Comparison of ENCODE assay signal across 9 cellular contexts in genomic region chr1:84758968-84759491, GRCh38.
DNase-seq lines count a peak whose midpoint lies in the region; ATAC-seq and TF ChIP-seq lines count a peak whose summit lies in the region.
"Had no signal": no experiment of that assay in that cellular context is flagged by ENCODE, and none has a peak within 500 bp of the region (broad histone marks: within the 10 kb centered on the region; RNA-seq: fewer than 3 reads in every experiment).

No MANE protein-coding gene starts in this region.

- intact Hi-C loops in left cardiac atrium (cut with DNase I), result loop anchor here (5.0 to 10.0 kb wide), 4 partner anchors 94 to 854 kb away; no protein-coding TSS in a partner anchor
- intact Hi-C loops in vagina (cut with DNase I), result loop anchor here (10.0 kb wide), 1 partner anchor 324 kb away; no protein-coding TSS in a partner anchor

- DNase-seq in activated CD4-positive, alpha-beta T cell treated with anti-CD3 and anti-CD28 coated beads for 48 hours, result peak; percentile 48
- no peak for DNase-seq in activated CD4-positive, alpha-beta T cell treated with anti-CD3 and anti-CD28 coated beads for 4 hours
- peak; percentile 40 for DNase-seq in left cardiac atrium
- DNase-seq in substantia nigra (lab: John Stamatoyannopoulos, UW), result peak in 19 of 49 donors; percentile 5 to 81 (median 29)
- DNase-seq in amniotic stem cell (lab: John Stamatoyannopoulos, UW), result no peak
- DNase-seq in vagina (ENCODE audit: extremely low spot score in 2 of 2), result no peak

- TF ChIP-seq CTCF in WI38 (IDR thresholded peaks at IDR 0.05; ENCODE audit: low read depth, low read length) (no peak), vagina (IDR thresholded peaks at IDR 0.05) (no peak)

- no peaks in the 10 kb centered on the region for H3K9me3 ChIP-seq in vagina

- H3K36me3 ChIP-seq in vagina, result no peaks in the 10 kb centered on the region

- peaks cover 14% of the 10 kb centered on the region for H3K4me1 ChIP-seq in vagina

- ATAC-seq in left cardiac atrium, result peak; percentile 78 to 92
- ATAC-seq in GM18502 (IDR thresholded peaks at IDR 0.05; ENCODE audit: poor library complexity, unreplicated experiment), result no peak
- ATAC-seq: activated CD4-positive, CD25-positive, alpha-beta regulatory T cell treated with anti-CD3 and anti-CD28 coated beads, Interleukin-2, amount 50 U/mL, for 24 hours had no signal

- 0 out of 2 replicates have a peak overlapping the region, but pooled peaks have one; percentile 20 for H3K4me3 ChIP-seq in WI38 (ENCODE audit: low read depth, low read length)
- peak overlapping the region in 1 of 2 donors; percentile 7 for H3K4me3 ChIP-seq in vagina

- H3K27me3 ChIP-seq in vagina, result no peaks in the 10 kb centered on the region

- H3K27ac ChIP-seq in substantia nigra (ENCODE audit: low read depth, low read length, poor library complexity, severe bottlenecking), result peak overlapping the region; percentile 18
- no peak overlapping the region for H3K27ac ChIP-seq in vagina

- TF ChIP-seq POLR2A in vagina (IDR thresholded peaks at IDR 0.05), result no peak

Comparison
In these comparisons a context has a peak if more than half of its experiments do, and no peak if none do; other contexts are left out.
1. DNase-seq: peak in activated CD4-positive, alpha-beta T cell treated with anti-CD3 and anti-CD28 coated beads for 48 hours (single experiment) and left cardiac atrium (single experiment); none in activated CD4-positive, alpha-beta T cell treated with anti-CD3 and anti-CD28 coated beads for 4 hours (0 of 2), amniotic stem cell (single experiment) and vagina (0 of 2).